In genomic region chr6:14876778-14877613, GRCh38 we compare ENCODE assay signal across 8 cellular contexts.
DNase-seq lines count a peak whose midpoint lies in the region; ATAC-seq and TF ChIP-seq lines count a peak whose summit lies in the region.

No MANE protein-coding gene starts in this region.

- DNase-seq in GM19238 (ENCODE audit: insufficient read length, low spot score) (peak; percentile 30), foreskin keratinocyte (peak; percentile 49 to 77), NK-92 (lab: John Stamatoyannopoulos, UW; ENCODE audit: unreplicated experiment) (no peak), NCI-H1092 treated with DMSO at 0.1 percent for 48 hours (lab: John Stamatoyannopoulos, UW) (no peak)
- peak; percentile 54 for DNase-seq in activated CD8-positive, alpha-beta T cell treated with anti-CD3 and anti-CD28 coated beads for 36 hours

- peak overlapping the region in 8 of 10 experiments; percentile 3 to 42 (median 22); a peak in 7 of 20 replicates for H3K4me3 ChIP-seq in BLaER1 treated with 17β-estradiol and CSF1 and Interleukin-3, amounts not matched to agents 10 nM and 100 nM

- peak overlapping the region; percentile 71 to 89 (median 81) for H3K9ac ChIP-seq in BLaER1 treated with 17β-estradiol and CSF1 and Interleukin-3, amounts not matched to agents 10 nM and 100 nM

- no peaks in the 10 kb centered on the region for H3K36me3 Mint-ChIP-seq in activated CD8-positive, alpha-beta T cell treated with anti-CD3 and anti-CD28 coated beads for 36 hours (ENCODE audit: low read depth)
- H3K36me3 Mint-ChIP-seq in stimulated activated memory B cell treated with anti-CD40 and anti-IgM and Interleukin-4, amounts not matched to agents 10 μg/mL and 1 μg/mL and 100 μg/mL, for 72 hours = peaks cover 6% of the 10 kb centered on the region

- no peak for TF ChIP-seq CTCF in activated CD8-positive, alpha-beta T cell treated with anti-CD3 and anti-CD28 coated beads for 36 hours (IDR thresholded peaks at IDR 0.05)
- TF ChIP-seq CTCF in foreskin keratinocyte (conservative IDR thresholded peaks at IDR 0.05) = no peak

- peak overlapping the region; percentile 32 for H3K4me3 Mint-ChIP-seq in activated CD8-positive, alpha-beta T cell treated with anti-CD3 and anti-CD28 coated beads for 36 hours
- peak overlapping the region; percentile 63 for H3K4me3 Mint-ChIP-seq in stimulated activated memory B cell treated with anti-CD40 and anti-IgM and Interleukin-4, amounts not matched to agents 10 μg/mL and 1 μg/mL and 100 μg/mL, for 72 hours

- POLR2A ChIA-PET in activated CD8-positive, alpha-beta T cell treated with anti-CD3 and anti-CD28 coated beads for 36 hours (lab: Charles Lee) = interaction anchor here (0.5 to 5.3 kb wide), 11 partner anchors 10 to 517 kb away, joined by 3 to 50 read pairs (median 5); no protein-coding TSS in a partner anchor

- H3K4me1 ChIP-seq in BLaER1 treated with 17β-estradiol and CSF1 and Interleukin-3, amounts not matched to agents 10 nM and 100 nM = peaks cover 41 to 97% (median 73%) of the 10 kb centered on the region in 10 experiments
- peaks cover 23% of the 10 kb centered on the region for H3K4me1 ChIP-seq in foreskin keratinocyte

- peak overlapping the region; percentile 81 to 98 (median 95) for H3K27ac ChIP-seq in BLaER1 treated with 17β-estradiol and CSF1 and Interleukin-3, amounts not matched to agents 10 nM and 100 nM
- H3K27ac ChIP-seq in foreskin keratinocyte = peak overlapping the region; percentile 77

- H4K20me1 ChIP-seq in BLaER1 treated with 17β-estradiol and CSF1 and Interleukin-3, amounts not matched to agents 10 nM and 100 nM = no peaks in the 10 kb centered on the region

- peak overlapping the region; percentile 77 to 93 (median 85) for H3K4me2 ChIP-seq in BLaER1 treated with 17β-estradiol and CSF1 and Interleukin-3, amounts not matched to agents 10 nM and 100 nM

- no peaks in the 10 kb centered on the region; a peak in 3 of 22 replicates for H3K9me3 ChIP-seq in BLaER1 treated with 17β-estradiol and CSF1 and Interleukin-3, amounts not matched to agents 10 nM and 100 nM (replicated peaks in 1 of 11)

- peaks cover 75% of the 10 kb centered on the region for H3K4me1 Mint-ChIP-seq in activated CD8-positive, alpha-beta T cell treated with anti-CD3 and anti-CD28 coated beads for 36 hours (ENCODE audit: low read depth)
- peaks cover 52% of the 10 kb centered on the region for H3K4me1 Mint-ChIP-seq in stimulated activated memory B cell treated with anti-CD40 and anti-IgM and Interleukin-4, amounts not matched to agents 10 μg/mL and 1 μg/mL and 100 μg/mL, for 72 hours

- H3K36me3 ChIP-seq in BLaER1 treated with 17β-estradiol and CSF1 and Interleukin-3, amounts not matched to agents 10 nM and 100 nM = no peaks in the 10 kb centered on the region

- H3K27me3 ChIP-seq in BLaER1 treated with 17β-estradiol and CSF1 and Interleukin-3, amounts not matched to agents 10 nM and 100 nM = no peaks in the 10 kb centered on the region
- no peaks in the 10 kb centered on the region for H3K27me3 ChIP-seq in foreskin keratinocyte

- peaks cover 3% of the 10 kb centered on the region for H3K9me3 Mint-ChIP-seq in activated CD8-positive, alpha-beta T cell treated with anti-CD3 and anti-CD28 coated beads for 36 hours
- peaks cover 3% of the 10 kb centered on the region for H3K9me3 Mint-ChIP-seq in stimulated activated memory B cell treated with anti-CD40 and anti-IgM and Interleukin-4, amounts not matched to agents 10 μg/mL and 1 μg/mL and 100 μg/mL, for 72 hours

- intact Hi-C loops in activated CD8-positive, alpha-beta T cell treated with anti-CD3 and anti-CD28 coated beads for 36 hours (cut with micrococcal nuclease) = loop anchor here (5.0 kb wide), 3 partner anchors 140 to 370 kb away; partner anchors contain the start of gene JARID2

- ATAC-seq in HG03439 (IDR thresholded peaks at IDR 0.05; ENCODE audit: unreplicated experiment) (peak; percentile 48), foreskin keratinocyte (peak; percentile 83)
- ATAC-seq in activated CD8-positive, alpha-beta T cell treated with anti-CD3 and anti-CD28 coated beads for 36 hours = peak; percentile 70
- peak; percentile 82 for ATAC-seq in stimulated activated memory B cell treated with anti-CD40 and anti-IgM and Interleukin-4, amounts not matched to agents 10 μg/mL and 1 μg/mL and 100 μg/mL, for 72 hours

- CTCF ChIA-PET in activated CD8-positive, alpha-beta T cell treated with anti-CD3 and anti-CD28 coated beads for 36 hours (lab: Charles Lee) = interaction anchor here (1.0 to 1.4 kb wide), 2 partner anchors 15 to 147 kb away, joined by 3 to 4 read pairs; no protein-coding TSS in a partner anchor

- peak overlapping the region; percentile 96 for H3K27ac Mint-ChIP-seq in activated CD8-positive, alpha-beta T cell treated with anti-CD3 and anti-CD28 coated beads for 36 hours
- H3K27ac Mint-ChIP-seq in stimulated activated memory B cell treated with anti-CD40 and anti-IgM and Interleukin-4, amounts not matched to agents 10 μg/mL and 1 μg/mL and 100 μg/mL, for 72 hours = peak overlapping the region; percentile 100

- no peaks in the 10 kb centered on the region for H3K27me3 Mint-ChIP-seq in activated CD8-positive, alpha-beta T cell treated with anti-CD3 and anti-CD28 coated beads for 36 hours
- no peaks in the 10 kb centered on the region for H3K27me3 Mint-ChIP-seq in stimulated activated memory B cell treated with anti-CD40 and anti-IgM and Interleukin-4, amounts not matched to agents 10 μg/mL and 1 μg/mL and 100 μg/mL, for 72 hours

Comparison
In these comparisons a context has a peak if more than half of its experiments do, and no peak if none do; other contexts are left out.
1. DNase-seq: peak in GM19238 (single experiment), activated CD8-positive, alpha-beta T cell treated with anti-CD3 and anti-CD28 coated beads for 36 hours (single experiment) and foreskin keratinocyte (2 of 2); none in NK-92 (single experiment) and NCI-H1092 treated with DMSO at 0.1 percent for 48 hours (single experiment).
2. Peak in every context shown above with its lines, with median percentiles within 50 percentile points of each other: ATAC-seq.